ENCODE assay signal across 8 cellular contexts in genomic region chr5:151020304-151021031, GRCh38. TPM values are rescaled to one million over a fixed set of nuclear protein-coding genes. Genes with fewer than 3 reads are reported as not detected.
DNase-seq lines count a peak whose midpoint lies in the region; ATAC-seq, FAIRE-seq and TF ChIP-seq lines count a peak whose summit lies in the region.

TSS of gene GPX3 (plus strand) at chr5:151020591. CDS start at chr5:151020655, 64 bp downstream.

- peak within 1 kb of the TSS; percentile 19 for H3K27ac ChIP-seq in cingulate gyrus (ENCODE audit: low read depth, low read length)
- H3K27ac ChIP-seq in small intestine (ENCODE audit: low read depth in 1 of 2, low read length in 1 of 2), result peak within 1 kb of the TSS in 1 of 2 donors; percentile 75

- H3K4me1 ChIP-seq in small intestine (ENCODE audit: control insufficient read depth in 2 of 2, insufficient read depth in 1 of 2, low read depth in 1 of 2, low read length in 1 of 2), result peaks cover 0 to 4% of the 10 kb centered on the region in 2 donors

- H3K4me3 ChIP-seq in kidney epithelial cell (ENCODE audit: low read depth, low read length) (peak within 1 kb of the TSS; percentile 57), small intestine (ENCODE audit: low read depth in 1 of 2, low read length in 2 of 2) (peak within 1 kb of the TSS; percentile 34 to 37)

- 2 to 3% (median 2%) methylated on average over 32 to 51 of the region's 51 CpGs for WGBS in small intestine, 3 donors

- ATAC-seq in GM19023 (IDR thresholded peaks at IDR 0.05; ENCODE audit: unreplicated experiment), result peak; percentile 69
- ATAC-seq in HG03442 (IDR thresholded peaks at IDR 0.05; ENCODE audit: unreplicated experiment), result peak; percentile 67

- no peaks in the 10 kb centered on the region for H3K9me3 ChIP-seq in small intestine (ENCODE audit: control insufficient read depth, low read depth)

- FAIRE-seq in small intestine (lab: Jason Lieb, UNC), result no peak

- no peak for TF ChIP-seq CTCF in kidney epithelial cell (IDR thresholded peaks at IDR 0.05; ENCODE audit: insufficient read depth, low read length, poor library complexity, severe bottlenecking)

- H3K27me3 ChIP-seq in kidney epithelial cell (ENCODE audit: control insufficient read depth, insufficient read depth, low read length), result no peaks in the 10 kb centered on the region
- no peaks in the 10 kb centered on the region for H3K27me3 ChIP-seq in small intestine (ENCODE audit: control insufficient read depth in 2 of 2, insufficient read depth in 2 of 2, low read length in 2 of 2)

- peaks cover 2% of the 10 kb centered on the region for H3K36me3 ChIP-seq in kidney epithelial cell (ENCODE audit: control insufficient read depth, insufficient read depth, low read length)
- H3K36me3 ChIP-seq in small intestine (ENCODE audit: control insufficient read depth in 2 of 2, insufficient read depth in 2 of 2, low read length in 2 of 2), result no peaks in the 10 kb centered on the region

- DNase-seq in AG20443 (ENCODE audit: low spot score) (peak; percentile 86), T follicular helper cell (ENCODE audit: low read depth) (peak; percentile 4), kidney epithelial cell (ENCODE audit: low read depth) (no peak), small intestine (peak; percentile 66), COLO829 (ENCODE audit: low spot score) (no peak)

RNA-seq across cellular contexts. Expression of gene GPX3, which starts in this region (rescaled TPM):
- total RNA-seq in kidney epithelial cell, result 5.5 and 6.3 TPM in 2 replicates
- polyA plus RNA-seq in small intestine, result 1,000 to 10,000 TPM in 1 of 3 donors, 100 to 1,000 TPM in 1, 10 to 100 TPM in 1; 19.9 to 1,014 (median 191) TPM

Comparison
In these comparisons a context has a peak if more than half of its experiments do, and no peak if none do; other contexts are left out.
1. DNase-seq: peak in AG20443 (single experiment), T follicular helper cell (single experiment) and small intestine (single experiment); none in kidney epithelial cell (single experiment) and COLO829 (single experiment).